Comparison of ENCODE assay signal across 9 cellular contexts in genomic region chr20:3784226-3784853, GRCh38. TPM values are rescaled to one million over a fixed set of nuclear protein-coding genes. Genes with fewer than 3 reads are reported as not detected.
DNase-seq lines count a peak whose midpoint lies in the region; ATAC-seq and TF ChIP-seq lines count a peak whose summit lies in the region.
"Had no signal": no experiment of that assay in that cellular context is flagged by ENCODE, and none has a peak within 500 bp of the region (broad histone marks: within the 10 kb centered on the region; RNA-seq: fewer than 3 reads in every experiment).

No MANE protein-coding gene starts in this region.

- no peaks in the 10 kb centered on the region for H3K9me3 Mint-ChIP-seq in memory B cell

- peaks cover 4% of the 10 kb centered on the region for H3K27me3 Mint-ChIP-seq in memory B cell

- H3K9me3 ChIP-seq in left ventricle myocardium inferior (replicated peaks) (no peaks in the 10 kb centered on the region), adipocyte (ENCODE audit: control insufficient read depth, low read length) (no peaks in the 10 kb centered on the region), upper lobe of right lung (no peaks in the 10 kb centered on the region)

- intact Hi-C loops in left ventricle myocardium inferior (cut with micrococcal nuclease) (no loop called here), Right ventricle myocardium superior (cut with DNase I) (no loop called here), upper lobe of right lung (cut with DNase I) (no loop called here)

- H3K36me3 Mint-ChIP-seq in memory B cell = peaks cover 4% of the 10 kb centered on the region

- H3K4me1 ChIP-seq in left ventricle myocardium inferior = peaks cover 52% of the 10 kb centered on the region
- peaks cover 34% of the 10 kb centered on the region for H3K4me1 ChIP-seq in adipocyte (ENCODE audit: control insufficient read depth, insufficient read depth, low read length)
- peaks cover 28% of the 10 kb centered on the region for H3K4me1 ChIP-seq in upper lobe of right lung

- ATAC-seq in Right ventricle myocardium superior (ENCODE audit: poor library complexity) (no peak), memory B cell (ENCODE audit: low read depth) (no peak), upper lobe of right lung (no peak), HG02623 (IDR thresholded peaks at IDR 0.05; ENCODE audit: unreplicated experiment) (no peak), esophagus mucosa (no peak)

- H3K27me3 ChIP-seq in left ventricle myocardium inferior (ENCODE audit: low read depth) (no peaks in the 10 kb centered on the region), adipocyte (replicated peaks; ENCODE audit: control insufficient read depth, insufficient read depth, low read length) (no peaks in the 10 kb centered on the region), upper lobe of right lung (no peaks in the 10 kb centered on the region)

- peaks cover 41% of the 10 kb centered on the region for H3K4me1 Mint-ChIP-seq in memory B cell

- DNase-seq in left ventricle myocardium inferior (no peak), Right ventricle myocardium superior (no peak), adipocyte (ENCODE audit: low read depth) (no peak), memory B cell (ENCODE audit: low spot score in 2 of 2) (no peak), upper lobe of right lung (no peak), globus pallidus (ENCODE audit: low spot score) (no peak)
- DNase-seq: activated gamma-delta T cell had no signal

- peak overlapping the region; percentile 51 for H3K27ac Mint-ChIP-seq in memory B cell

- H3K27ac ChIP-seq in left ventricle myocardium inferior (replicated peaks) (peak overlapping the region; percentile 92), upper lobe of right lung (no peak overlapping the region)

- H3K4me3 ChIP-seq in left ventricle myocardium inferior (peak overlapping the region; percentile 81), adipocyte (ENCODE audit: low read length) (peak overlapping the region; percentile 88), upper lobe of right lung (peak overlapping the region; percentile 73)

- peak overlapping the region; percentile 91 for H3K9ac ChIP-seq in adipocyte (ENCODE audit: low read length)

- H3K4me3 Mint-ChIP-seq in memory B cell = peak overlapping the region; percentile 52

- no peak for TF ChIP-seq CTCF in left ventricle myocardium inferior (IDR thresholded peaks at IDR 0.05; ENCODE audit: borderline replicate concordance)
- no peak for TF ChIP-seq CTCF in upper lobe of right lung (IDR thresholded peaks at IDR 0.05)

- H3K36me3 ChIP-seq in left ventricle myocardium inferior = peaks cover 6% of the 10 kb centered on the region
- H3K36me3 ChIP-seq in adipocyte (ENCODE audit: control insufficient read depth, insufficient read depth, low read length, severe bottlenecking) = no peaks in the 10 kb centered on the region
- peaks cover 7% of the 10 kb centered on the region for H3K36me3 ChIP-seq in upper lobe of right lung

RNA-seq across cellular contexts. Expression of gene CENPB, which starts 2.2 kb away (rescaled TPM):
- total RNA-seq in left ventricle myocardium inferior (70.7 TPM), Right ventricle myocardium superior (68.3 TPM), upper lobe of right lung (94.6 TPM), esophagus mucosa (50.8 TPM)

RNA-seq across cellular contexts. Expression of gene SPEF1, which starts 3.1 kb away (rescaled TPM):
- total RNA-seq in left ventricle myocardium inferior (0.33 TPM), Right ventricle myocardium superior (0.32 TPM), upper lobe of right lung (0.46 TPM), esophagus mucosa (not detected)

RNA-seq across cellular contexts. Expression of gene CDC25B, which starts 11.8 kb away (rescaled TPM):
- total RNA-seq in left ventricle myocardium inferior (8.1 TPM), Right ventricle myocardium superior (5.7 TPM), upper lobe of right lung (136 TPM), esophagus mucosa (42.5 TPM)

RNA-seq across cellular contexts. Expression of gene ADISSP, which starts 16.8 kb away (rescaled TPM):
- total RNA-seq in left ventricle myocardium inferior = 10.2 TPM
- 11.3 TPM for total RNA-seq in Right ventricle myocardium superior
- total RNA-seq in upper lobe of right lung = 23.3 TPM
- 29.1 TPM for total RNA-seq in esophagus mucosa

RNA-seq across cellular contexts. Expression of gene AP5S1, which starts 36.0 kb away (rescaled TPM):
- total RNA-seq in left ventricle myocardium inferior (11.3 TPM), Right ventricle myocardium superior (11.0 TPM), upper lobe of right lung (13.1 TPM), esophagus mucosa (10.7 TPM)
